ENCODE assay signal across 26 cellular contexts in the genomic region with DNA sequence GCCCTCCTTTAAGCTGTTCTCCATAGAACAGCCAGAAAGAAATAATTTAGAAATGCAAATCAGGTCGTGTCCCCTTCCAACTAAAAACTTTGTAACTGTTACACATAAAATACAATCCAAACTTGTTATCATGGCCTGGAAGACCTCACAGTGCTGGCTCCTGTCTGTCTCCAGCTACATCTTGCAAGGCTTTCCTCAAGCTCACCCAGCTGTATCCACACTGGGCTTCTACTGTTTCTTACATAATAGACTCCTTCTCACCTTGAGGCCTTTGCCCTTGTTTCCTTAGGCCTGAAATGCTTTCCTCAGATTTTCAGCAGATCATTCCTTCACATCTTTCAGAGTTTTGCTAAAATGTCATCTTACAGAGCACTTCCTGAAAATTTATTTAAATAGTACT. TPM values are rescaled to one million over a fixed set of nuclear protein-coding genes. Genes with fewer than 3 reads are reported as not detected.
"Had no signal": no experiment of that assay in that cellular context is flagged by ENCODE, and none has a peak within 500 bp of the region (broad histone marks: within the 10 kb centered on the region; RNA-seq: fewer than 3 reads in every experiment).

No MANE protein-coding gene starts in this region.

- H3K4me3 ChIP-seq: pancreas, prostate gland, right lobe of liver, sigmoid colon, stomach, thoracic aorta, thyroid gland, tibial nerve, upper lobe of left lung, vagina had no signal

- H3K27me3 ChIP-seq: neutrophil, pancreas, right lobe of liver, sigmoid colon, stomach, thyroid gland, tibial nerve, upper lobe of left lung, vagina had no signal

- H3K9me3 ChIP-seq: neutrophil, pancreas, prostate gland, right lobe of liver, sigmoid colon, stomach, thoracic aorta, thyroid gland, tibial nerve, upper lobe of left lung, vagina had no signal

- H3K4me1 ChIP-seq: pancreas, prostate gland, right lobe of liver, sigmoid colon, stomach, thyroid gland, upper lobe of left lung, vagina had no signal

- DNase-seq: naive thymus-derived CD8-positive, alpha-beta T cell; nephron progenitor cell; nucleus accumbens; pancreas; right lobe of liver; sigmoid colon; small intestine; stimulated activated CD4-positive, alpha-beta T cell treated with anti-CD3 and anti-CD28 coated beads, Interleukin-15, amount 100 ng/mL, for 24 hours; stimulated activated CD4-positive, alpha-beta T cell treated with anti-CD3 and anti-CD28 coated beads, Interleukin-2, amount 100 ng/mL, for 24 hours; stimulated activated CD4-positive, alpha-beta T cell treated with anti-CD3 and anti-CD28 coated beads, Interleukin-2, amount 100 ng/mL, for 48 hours; stimulated activated CD4-positive, alpha-beta T cell treated with anti-CD3 and anti-CD28 coated beads, Interleukin-4, amount 100 ng/mL, for 24 hours; stimulated activated naive B cell treated with anti-CD40 and anti-IgM and Interleukin-4, amounts not matched to agents 10 μg/mL and 1 μg/mL and 100 μg/mL, for 72 hours; stimulated activated naive CD4-positive, alpha-beta T cell treated with Interleukin-2 at 50 U/mL for 16 hours; stomach; thyroid gland; trophoblast cell; upper lobe of left lung had no signal

- H3K27ac ChIP-seq: neutrophil, pancreas, prostate gland, right lobe of liver, sigmoid colon, stomach, thoracic aorta, thyroid gland, tibial nerve, upper lobe of left lung, vagina had no signal

- H3K36me3 ChIP-seq: neutrophil, pancreas, prostate gland, right lobe of liver, sigmoid colon, stomach, thoracic aorta, thyroid gland, tibial nerve, upper lobe of left lung, vagina had no signal

- ATAC-seq: naive thymus-derived CD8-positive, alpha-beta T cell; natural killer cell treated with Interleukin-12 subunit alpha and Interleukin-12 subunit beta and Interleukin-15 and Interleukin-18, amount 100 ng/mL, for 72 hours; pancreas; right lobe of liver; stimulated activated effector memory CD8-positive, alpha-beta T cell treated with anti-CD3 and anti-CD28 coated beads, Interleukin-12 subunit alpha, Interleukin-12 subunit beta, amount 100 ng/mL, for 72 hours; stimulated activated naive B cell treated with anti-CD40 and anti-IgM and Interleukin-4, amounts not matched to agents 10 μg/mL and 1 μg/mL and 100 μg/mL, for 72 hours had no signal

RNA-seq across cellular contexts. Expression of gene MYOZ2, which starts 43.4 kb away (rescaled TPM):
- total RNA-seq: naive thymus-derived CD8-positive, alpha-beta T cell; natural killer cell treated with Interleukin-12 subunit alpha and Interleukin-12 subunit beta and Interleukin-15 and Interleukin-18, amount 100 ng/mL, for 72 hours; neural crest cell; osteocyte; thyroid gland had no signal
- polyA plus RNA-seq: naive thymus-derived CD8-positive, alpha-beta T cell had no signal
